In the genomic region with DNA sequence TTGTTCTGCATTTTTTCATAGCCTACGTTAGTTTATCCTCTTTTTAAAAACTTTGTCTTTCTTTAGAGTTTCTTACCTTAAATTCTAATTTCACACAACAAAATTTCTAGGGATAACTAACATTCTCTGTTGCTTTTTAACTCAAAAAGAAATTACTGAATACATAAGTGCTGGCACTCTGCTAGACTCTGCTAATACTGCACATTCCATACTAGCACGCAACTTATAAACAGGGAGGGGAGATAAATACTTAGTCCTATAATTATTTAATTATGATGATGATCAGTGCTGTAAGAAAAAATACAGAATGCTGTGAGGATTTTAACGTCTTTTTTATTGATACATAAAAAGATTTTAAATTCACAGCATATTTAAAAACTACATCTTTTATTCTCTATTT, we compare ENCODE assay signal across 15 cellular contexts. TPM values are rescaled to one million over a fixed set of nuclear protein-coding genes. Genes with fewer than 3 reads are reported as not detected.
DNase-seq lines count a peak whose midpoint lies in the region; ATAC-seq, FAIRE-seq and TF ChIP-seq lines count a peak whose summit lies in the region.
"Had no signal": no experiment of that assay in that cellular context is flagged by ENCODE, and none has a peak within 500 bp of the region (broad histone marks: within the 10 kb centered on the region; RNA-seq: fewer than 3 reads in every experiment).

No MANE protein-coding gene starts in this region.

- peaks cover 24% of the 10 kb centered on the region; the same call in 1 of the 2 replicates for H3K79me2 ChIP-seq in PC-3 (ENCODE audit: low read length)

- no peak overlapping the region for H2AFZ ChIP-seq in PC-3 (ENCODE audit: low read length)

- H3K4me3 ChIP-seq in PC-3 (ENCODE audit: low read length) (no peak overlapping the region), pancreas (no peak overlapping the region)
- H3K4me3 ChIP-seq: GM12878, spleen had no signal

- 0 out of 2 replicates have a peak overlapping the region, but pooled peaks have one; percentile 23 for H3K9ac ChIP-seq in PC-3 (ENCODE audit: low read length)

- H3K9me3 ChIP-seq in PC-3 (ENCODE audit: low read length) (no peaks in the 10 kb centered on the region), pancreas (no peaks in the 10 kb centered on the region)
- H3K9me3 ChIP-seq: spleen had no signal

- H3K27me3 ChIP-seq in PC-3 (ENCODE audit: low read length) (no peaks in the 10 kb centered on the region), pancreas (no peaks in the 10 kb centered on the region)
- H3K27me3 ChIP-seq: spleen had no signal

- H4K20me1 ChIP-seq in PC-3 (ENCODE audit: low read length): no peaks in the 10 kb centered on the region

- peak; percentile 51 for FAIRE-seq in pancreas (lab: Jason Lieb, UNC)
- FAIRE-seq: endothelial cell of umbilical vein, GM12878 had no signal

- ATAC-seq in PC-3 (no peak), pancreas (no peak), HG03175 (IDR thresholded peaks at IDR 0.05; ENCODE audit: unreplicated experiment) (no peak), GM21619 (IDR thresholded peaks at IDR 0.05; ENCODE audit: unreplicated experiment) (no peak)

- intact Hi-C loops in PC-3 (cut with micrococcal nuclease): no loop called here
- intact Hi-C loops in pancreas (cut with DNase I): no loop called here

- 78 to 84% methylated on average over 3 of the region's 3 CpGs for WGBS in pancreas, 2 donors

- H3K36me3 ChIP-seq in PC-3 (ENCODE audit: low read depth, low read length) (no peaks in the 10 kb centered on the region), pancreas (no peaks in the 10 kb centered on the region)

- CTCF ChIA-PET in PC-3 (lab: Charles Lee): no interaction called here

- H3K9me2 ChIP-seq in PC-3 (replicated peaks; ENCODE audit: low read length): no peaks in the 10 kb centered on the region

- peaks cover 60% of the 10 kb centered on the region for H3K4me1 ChIP-seq in PC-3 (ENCODE audit: insufficient read depth, low read length)
- peaks cover 0 to 38% (median 4%) of the 10 kb centered on the region in 3 donors for H3K4me1 ChIP-seq in pancreas

- DNase-seq in EH (ENCODE audit: low read depth): peak; percentile 59
- DNase-seq in PC-3: no peak
- no peak for DNase-seq in epithelial cell of prostate (ENCODE audit: low read depth, low spot score)
- DNase-seq in pancreas: no peak
- no peak for DNase-seq in NCI-H187 treated with DMSO at 0.1 percent for 48 hours (lab: John Stamatoyannopoulos, UW)
- DNase-seq: activated B cell treated with CpG ODN at 0.5 μM for 24 hours; CD4-positive, alpha-beta T cell; MM.1S; NCI-H2029; NCI-H524 treated with DMSO at 0.1 percent for 48 hours; spleen had no signal

- BruUV-seq in PC-3 (replicated peaks; lab: Mats Ljungman, UMichigan): no TSS peak

- H3K4me2 ChIP-seq in PC-3 (ENCODE audit: low read length): no peak overlapping the region

- TF ChIP-seq CTCF in PC-3 (conservative IDR thresholded peaks at IDR 0.05; ENCODE audit: low read depth, low read length) (no peak), pancreas (IDR thresholded peaks at IDR 0.05) (no peak)

- POLR2A ChIA-PET in PC-3 (lab: Charles Lee; ENCODE audit: unreplicated experiment): no interaction called here

- no peaks in the 10 kb centered on the region for H3F3A ChIP-seq in PC-3 (ENCODE audit: low read length, unreplicated experiment)

- peak overlapping the region; percentile 70 for H3K27ac ChIP-seq in PC-3 (ENCODE audit: low read length)
- peak overlapping the region; percentile 49 for H3K27ac ChIP-seq in epithelial cell of prostate
- H3K27ac ChIP-seq in pancreas: no peak overlapping the region

RNA-seq across cellular contexts. Expression of a gene that starts 25.1 kb away (rescaled TPM):
- total RNA-seq in PC-3 (2014; rRNA removed) (13.7 and 21.8 TPM in 2 replicates), pancreas (10 to 100 TPM; 10.2 to 29.5 (median 14.5) TPM)
- polyA plus RNA-seq in pancreas: 10 to 100 TPM in 1 of 2 donors, 1 to 10 TPM in 1; 6.9 to 33.6 TPM

Comparison
In these comparisons a context has a peak if more than half of its experiments do, and no peak if none do; other contexts are left out.
1. H3K27ac ChIP-seq: peak in PC-3 (single experiment) and epithelial cell of prostate (single experiment); none in pancreas (0 of 4).